In genomic region chr21:14382835-14383595, GRCh38 we compare ENCODE assay signal across 8 cellular contexts. TPM values are rescaled to one million over a fixed set of nuclear protein-coding genes. Genes with fewer than 3 reads are reported as not detected.
DNase-seq lines count a peak whose midpoint lies in the region; ATAC-seq and TF ChIP-seq lines count a peak whose summit lies in the region.

A gene with protein sequence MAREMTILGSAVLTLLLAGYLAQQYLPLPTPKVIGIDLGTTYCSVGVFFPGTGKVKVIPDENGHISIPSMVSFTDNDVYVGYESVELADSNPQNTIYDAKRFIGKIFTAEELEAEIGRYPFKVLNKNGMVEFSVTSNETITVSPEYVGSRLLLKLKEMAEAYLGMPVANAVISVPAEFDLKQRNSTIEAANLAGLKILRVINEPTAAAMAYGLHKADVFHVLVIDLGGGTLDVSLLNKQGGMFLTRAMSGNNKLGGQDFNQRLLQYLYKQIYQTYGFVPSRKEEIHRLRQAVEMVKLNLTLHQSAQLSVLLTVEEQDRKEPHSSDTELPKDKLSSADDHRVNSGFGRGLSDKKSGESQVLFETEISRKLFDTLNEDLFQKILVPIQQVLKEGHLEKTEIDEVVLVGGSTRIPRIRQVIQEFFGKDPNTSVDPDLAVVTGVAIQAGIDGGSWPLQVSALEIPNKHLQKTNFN (minus strand): TSS chr21:14383146. CDS start chr21:14383119, 27 bp downstream.

- H3K4me3 Mint-ChIP-seq in naive thymus-derived CD8-positive, alpha-beta T cell: peak within 1 kb of the TSS; percentile 95 to 100 (median 100)

- no peaks in the 10 kb centered on the region for H3K27me3 Mint-ChIP-seq in naive thymus-derived CD8-positive, alpha-beta T cell

- peaks cover 0 to 19% (median 4%) of the 10 kb centered on the region in 3 donors for H3K36me3 Mint-ChIP-seq in naive thymus-derived CD8-positive, alpha-beta T cell

- H3K4me3 ChIP-seq in LNCaP clone FGC (ENCODE audit: low read depth, low read length): peak within 1 kb of the TSS; percentile 75
- H3K4me3 ChIP-seq in fibroblast of mammary gland (ENCODE audit: control insufficient read depth, low read depth, low read length): peak within 1 kb of the TSS; percentile 79

- POLR2A ChIA-PET in RWPE1 (lab: Yijun Ruan, JAX; ENCODE audit: low non-redundant PET): no interaction called here
- POLR2A ChIA-PET in naive thymus-derived CD8-positive, alpha-beta T cell (lab: Charles Lee): interaction anchor here (1.1 to 2.1 kb wide), 3 partner anchors 167 to 682 kb away, joined by 3 to 14 read pairs (median 7); partner anchors contain the start of genes NRIP1 and RBM11

- no peak for TF ChIP-seq CTCF in LNCaP clone FGC (IDR thresholded peaks at IDR 0.05; ENCODE audit: control insufficient read depth, extremely low read depth, insufficient read depth)
- no peak for TF ChIP-seq CTCF in RWPE1 (conservative IDR thresholded peaks at IDR 0.05; ENCODE audit: low read depth)
- TF ChIP-seq CTCF in fibroblast of mammary gland (conservative IDR thresholded peaks at IDR 0.05; ENCODE audit: control insufficient read depth, insufficient read depth, low read depth, low read length): no peak

- DNase-seq in EH (ENCODE audit: low read depth) (peak; percentile 100), GOT3 (lab: John Stamatoyannopoulos, UW) (peak; percentile 98), LNCaP clone FGC (ENCODE audit: low read depth) (peak; percentile 98), RWPE1 (ENCODE audit: low spot score) (peak; percentile 93), fibroblast of mammary gland (ENCODE audit: low read depth) (peak; percentile 99)
- peak; percentile 98 for DNase-seq in activated T-helper 9 cell treated with anti-CD3 and anti-CD28 coated beads, Interleukin-2, amount 50 U/mL, for 16 hours (ENCODE audit: low read depth)
- peak; percentile 92 to 100 (median 99) for DNase-seq in naive thymus-derived CD8-positive, alpha-beta T cell
- DNase-seq in stimulated activated naive CD4-positive, alpha-beta T cell (lab: John Stamatoyannopoulos, UW): peak; percentile 97 to 100 (median 98)

- no peaks in the 10 kb centered on the region for H3K9me3 Mint-ChIP-seq in naive thymus-derived CD8-positive, alpha-beta T cell

- H3K4me1 Mint-ChIP-seq in naive thymus-derived CD8-positive, alpha-beta T cell: peaks cover 11 to 46% (median 39%) of the 10 kb centered on the region in 4 donors

- H3K27ac ChIP-seq in RWPE1: peak within 1 kb of the TSS; percentile 82

- CTCF ChIA-PET in RWPE1 (lab: Yijun Ruan, JAX): interaction anchor here (0.6 to 0.7 kb wide), 3 partner anchors 18 to 1446 kb away, joined by 3 to 4 read pairs (median 3); no protein-coding TSS in a partner anchor

- ATAC-seq in naive thymus-derived CD8-positive, alpha-beta T cell: peak; percentile 94 to 96

- H3K27ac Mint-ChIP-seq in naive thymus-derived CD8-positive, alpha-beta T cell: peak within 1 kb of the TSS; percentile 96 to 100 (median 100)

RNA-seq across cellular contexts. Expression of the gene that starts here (rescaled TPM):
- total RNA-seq in naive thymus-derived CD8-positive, alpha-beta T cell: 10 to 100 TPM; 22.0 to 27.5 TPM
- polyA plus RNA-seq in naive thymus-derived CD8-positive, alpha-beta T cell: 10 to 100 TPM; 10.2 to 11.4 (median 11.0) TPM

Comparison
In these comparisons a context has a peak if more than half of its experiments do, and no peak if none do; other contexts are left out.
1. Peak in every context shown above with its lines: DNase-seq, ATAC-seq, H3K4me3 ChIP-seq and H3K27ac ChIP-seq.